7 cellular contexts compared by ENCODE assay signal in the genomic region with DNA sequence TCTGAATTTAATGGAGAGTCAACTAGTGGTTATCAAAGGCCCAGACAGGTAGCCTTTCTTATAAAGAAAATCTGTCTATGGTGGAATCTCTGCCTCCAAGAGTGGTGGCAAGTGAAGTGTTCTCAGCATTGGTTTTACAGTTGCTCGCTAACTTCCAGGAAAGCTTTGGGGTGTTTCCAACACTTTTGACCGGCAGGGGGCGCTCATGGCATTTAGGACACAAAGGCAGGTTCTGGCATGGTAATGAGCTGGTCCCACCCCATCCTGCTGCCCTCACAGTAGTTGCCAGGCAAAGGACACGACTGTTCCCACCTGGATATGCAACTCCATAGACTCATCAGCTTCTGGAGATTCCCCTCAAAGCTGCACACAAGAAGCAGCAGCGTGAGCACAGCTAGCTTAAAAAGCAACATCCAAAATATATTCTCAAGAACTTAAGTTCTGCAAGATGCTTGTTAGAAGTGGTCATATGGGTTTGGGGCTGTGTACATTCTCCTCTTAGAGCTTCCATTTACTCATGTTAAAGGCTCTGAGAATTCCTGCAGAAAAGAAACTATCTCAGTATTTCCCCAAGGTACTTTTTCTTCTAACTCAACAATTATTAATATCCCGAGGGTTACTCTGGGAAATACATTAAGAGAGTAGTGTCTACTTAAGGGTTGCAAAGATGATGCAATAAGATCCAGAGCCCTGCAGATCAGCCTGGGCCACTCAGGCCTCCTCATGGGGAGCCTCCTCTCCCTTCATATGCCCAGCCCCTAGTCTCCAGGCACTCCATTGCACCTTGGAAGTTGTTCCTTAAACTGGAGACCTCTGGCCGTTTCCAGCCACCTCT. TPM values are rescaled to one million over a fixed set of nuclear protein-coding genes. Genes with fewer than 3 reads are reported as not detected.
A peak's percentile ranks its signal among the peaks of the same experiment; 100 is the strongest.
DNase-seq lines count a peak whose midpoint lies in the region; ATAC-seq and TF ChIP-seq lines count a peak whose summit lies in the region.

No MANE protein-coding gene starts in this region.

- DNase-seq in GM13977 (ENCODE audit: low spot score) (peak; percentile 78), NCI-H146 (lab: John Stamatoyannopoulos, UW) (peak; percentile 76), SW480 (ENCODE audit: low spot score) (peak; percentile 86), cardiac septum (ENCODE audit: low spot score) (peak; percentile 94), psoas muscle (peak; percentile 90 to 94)
- DNase-seq in activated naive CD8-positive, alpha-beta T cell treated with anti-CD3 and anti-CD28 coated beads, Interleukin-2, amount 50 U/mL, for 16 hours (ENCODE audit: low read depth, low spot score): peak; percentile 86

- in situ Hi-C loops in GM13977 (cut with MboI; ENCODE audit: low pct_unique_long_range_greater_than_20kb, low sequenced_read_pairs, unreplicated experiment): loop anchor here (25.0 kb wide), 1 partner anchor 226 kb away; no protein-coding TSS in a partner anchor

- peaks cover 8% of the 10 kb centered on the region for H3K4me1 ChIP-seq in psoas muscle

- intact Hi-C loops in cardiac septum (cut with DNase I): loop anchor here (2.0 kb wide), 2 partner anchors 44 to 228 kb away; no protein-coding TSS in a partner anchor
- intact Hi-C loops in psoas muscle (cut with DNase I): loop anchor here (1.0 to 5.0 kb wide), 3 partner anchors 45 to 226 kb away; no protein-coding TSS in a partner anchor

- WGBS in psoas muscle, 3 donors: 23 to 25% (median 24%) methylated on average over 7 of the region's 7 CpGs

- no peak overlapping the region for H3K27ac ChIP-seq in psoas muscle

- TF ChIP-seq CTCF in GM13977 (IDR thresholded peaks at IDR 0.05; ENCODE audit: extremely low read depth, insufficient read depth, missing control alignments): peak; percentile 82
- TF ChIP-seq CTCF in psoas muscle (IDR thresholded peaks at IDR 0.05): peak; percentile 86

- no peaks in the 10 kb centered on the region for H3K36me3 ChIP-seq in psoas muscle (ENCODE audit: insufficient read depth in 1 of 2, low read depth in 1 of 2)

- H3K27me3 ChIP-seq in psoas muscle (ENCODE audit: insufficient read depth in 3 of 3, low read length in 2 of 3): no peaks in the 10 kb centered on the region

- no peak overlapping the region for H3K4me3 ChIP-seq in psoas muscle

- H3K9me3 ChIP-seq in psoas muscle: no peaks in the 10 kb centered on the region

- ATAC-seq in psoas muscle: peak; percentile 63 to 81 (median 71)
- ATAC-seq in HG03521 (IDR thresholded peaks at IDR 0.05; ENCODE audit: unreplicated experiment): no peak

RNA-seq across cellular contexts. Expression of a gene that starts 14.8 kb away (rescaled TPM):
- total RNA-seq in cardiac septum: not detected
- total RNA-seq in psoas muscle: not detected
- polyA plus RNA-seq in psoas muscle: not detected

RNA-seq across cellular contexts. Expression of a gene that starts 20.6 kb away (rescaled TPM):
- total RNA-seq in cardiac septum (202 TPM), psoas muscle (100 to 1,000 TPM; 133 to 221 (median 144) TPM)
- polyA plus RNA-seq in psoas muscle: 100 to 1,000 TPM in 2 of 3 donors, 10 to 100 TPM in 1; 97.7 to 162 (median 123) TPM
